ENCODE assay signal across 8 cellular contexts in genomic region chr2:215311625-215312394, GRCh38. TPM values are rescaled to one million over a fixed set of nuclear protein-coding genes. Genes with fewer than 3 reads are reported as not detected.
DNase-seq lines count a peak whose midpoint lies in the region; ATAC-seq lines count a peak whose summit lies in the region.

Gene ATIC (plus strand): TSS chr2:215312059. CDS start chr2:215312143, 84 bp downstream.

- no peaks in the 10 kb centered on the region for H3K27me3 ChIP-seq in BLaER1

- H3K9ac ChIP-seq in BLaER1 = peak within 1 kb of the TSS; percentile 95

- peaks cover 38% of the 10 kb centered on the region for H3K36me3 ChIP-seq in BLaER1

- peaks cover 3% of the 10 kb centered on the region; the same call in 1 of the 2 replicates for H3K9me3 ChIP-seq in BLaER1

- peak within 1 kb of the TSS; percentile 96 for H3K4me2 ChIP-seq in BLaER1

- no peaks in the 10 kb centered on the region for H4K20me1 ChIP-seq in BLaER1

- peak within 1 kb of the TSS; percentile 96 for H3K27ac ChIP-seq in BLaER1

- ATAC-seq in GM19328 (IDR thresholded peaks at IDR 0.05; ENCODE audit: unreplicated experiment) (peak; percentile 98), HG03520 (IDR thresholded peaks at IDR 0.05; ENCODE audit: unreplicated experiment) (peak; percentile 98), left lobe of liver (peak; percentile 95)

- H3K4me1 ChIP-seq in BLaER1 = peaks cover 49% of the 10 kb centered on the region

- H3K4me3 ChIP-seq in BLaER1 = peak within 1 kb of the TSS; percentile 85

- peak; percentile 96 for DNase-seq in NCI-H69 (lab: John Stamatoyannopoulos, UW)
- peak; percentile 86 for DNase-seq in activated CD4-positive, alpha-beta T cell treated with anti-CD3 and anti-CD28 coated beads, Interleukin-2, amount 50 U/mL, for 1 hour
- DNase-seq in dedifferentiated amniotic fluid mesenchymal stem cell (ENCODE audit: extremely low spot score) = peak; percentile 96
- DNase-seq in left lobe of liver (ENCODE audit: low spot score) = peak; percentile 97
- DNase-seq in stimulated activated CD4-positive, alpha-beta T cell treated with anti-CD3 and anti-CD28 coated beads, Interleukin-2, amount 100 ng/mL, for 4 hours (ENCODE audit: low read depth) = peak; percentile 87

RNA-seq across cellular contexts. Expression of gene ATIC, which starts in this region (rescaled TPM):
- total RNA-seq in left lobe of liver = 43.2 TPM

Comparison
In these comparisons a context has a peak if more than half of its experiments do, and no peak if none do; other contexts are left out.
1. Peak in every context shown above with its lines: DNase-seq, ATAC-seq, H3K4me3 ChIP-seq and H3K27ac ChIP-seq.